Comparison of ENCODE assay signal across 1 cellular context in the genomic region with DNA sequence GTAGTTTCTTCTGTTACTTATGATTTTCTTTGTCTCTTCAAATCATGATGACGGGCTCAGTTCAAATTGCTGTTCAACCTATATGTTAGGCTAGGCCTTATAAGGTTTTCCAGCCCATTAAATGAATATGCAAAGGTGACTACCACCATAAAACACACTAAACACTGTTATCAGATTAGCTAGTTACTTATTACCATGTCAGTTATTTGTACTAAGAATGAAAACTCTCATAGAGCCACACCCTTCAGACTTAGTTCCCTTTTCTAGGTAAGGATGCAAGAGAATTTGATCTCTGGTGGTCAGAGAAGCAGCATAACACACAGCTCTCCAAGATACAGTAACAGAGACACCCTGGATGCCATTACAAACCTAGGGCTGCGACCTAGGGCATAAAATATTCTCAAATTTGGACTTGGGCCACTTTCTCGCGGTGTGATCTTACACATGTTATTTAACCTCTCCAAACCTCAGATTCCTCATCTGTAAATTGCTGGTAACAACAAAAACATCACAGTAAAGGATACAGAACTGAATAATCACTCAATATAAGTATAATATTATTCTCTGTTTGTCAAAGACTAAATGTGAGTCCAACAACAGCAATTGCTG.
TF ChIP-seq lines count a peak whose summit lies in the region.

No MANE protein-coding gene starts in this region.

TF ChIP-seq in HepG2, 621 proteins besides CTCF, POLR2A, EP300 and RAD21 (continued from another document):
- TF ChIP-seq, protein P1, sequence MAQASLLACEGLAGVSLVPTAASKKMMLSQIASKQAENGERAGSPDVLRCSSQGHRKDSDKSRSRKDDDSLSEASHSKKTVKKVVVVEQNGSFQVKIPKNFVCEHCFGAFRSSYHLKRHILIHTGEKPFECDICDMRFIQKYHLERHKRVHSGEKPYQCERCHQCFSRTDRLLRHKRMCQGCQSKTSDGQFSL (CRISPR knock-in tag; IDR thresholded peaks at IDR 0.05): no peak
- TF ChIP-seq ZNF564 (CRISPR knock-in tag; IDR thresholded peaks at IDR 0.05) (no peak), CREM (IDR thresholded peaks at IDR 0.05) (no peak), CREM (CRISPR knock-in tag; IDR thresholded peaks at IDR 0.05) (no peak), NFYC (CRISPR knock-in tag; IDR thresholded peaks at IDR 0.05) (no peak), ZNF768 (CRISPR knock-in tag; IDR thresholded peaks at IDR 0.05) (no peak), MYC (CRISPR knock-in tag; IDR thresholded peaks at IDR 0.05; ENCODE audit: borderline replicate concordance) (no peak), ZNF260 (CRISPR knock-in tag; IDR thresholded peaks at IDR 0.05; ENCODE audit: borderline replicate concordance, low read depth) (no peak), MLLT10 (CRISPR knock-in tag; IDR thresholded peaks at IDR 0.05) (no peak), ZNF839 (CRISPR knock-in tag; IDR thresholded peaks at IDR 0.05; ENCODE audit: borderline replicate concordance) (no peak)
- TF ChIP-seq, protein P2, sequence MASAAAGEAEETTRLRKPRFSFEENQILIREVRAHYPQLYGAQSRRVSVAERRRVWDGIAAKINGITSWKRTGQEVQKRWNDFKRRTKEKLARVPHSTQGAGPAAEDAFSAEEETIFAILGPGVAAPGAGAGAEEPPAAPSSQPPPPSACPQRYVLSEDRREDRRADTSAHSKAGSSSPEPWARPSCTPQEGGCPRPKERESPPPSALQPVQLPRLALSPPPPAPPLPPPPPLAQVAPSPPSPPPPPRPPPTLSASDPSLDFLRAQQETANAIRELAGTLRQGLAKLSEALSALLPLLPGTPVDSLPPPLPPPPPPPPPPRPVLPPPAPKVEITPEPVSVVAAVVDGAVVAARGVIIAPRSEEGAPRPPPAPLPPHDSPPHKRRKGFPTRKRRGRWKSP (CRISPR knock-in tag; IDR thresholded peaks at IDR 0.05): no peak
- TF ChIP-seq, protein P3, sequence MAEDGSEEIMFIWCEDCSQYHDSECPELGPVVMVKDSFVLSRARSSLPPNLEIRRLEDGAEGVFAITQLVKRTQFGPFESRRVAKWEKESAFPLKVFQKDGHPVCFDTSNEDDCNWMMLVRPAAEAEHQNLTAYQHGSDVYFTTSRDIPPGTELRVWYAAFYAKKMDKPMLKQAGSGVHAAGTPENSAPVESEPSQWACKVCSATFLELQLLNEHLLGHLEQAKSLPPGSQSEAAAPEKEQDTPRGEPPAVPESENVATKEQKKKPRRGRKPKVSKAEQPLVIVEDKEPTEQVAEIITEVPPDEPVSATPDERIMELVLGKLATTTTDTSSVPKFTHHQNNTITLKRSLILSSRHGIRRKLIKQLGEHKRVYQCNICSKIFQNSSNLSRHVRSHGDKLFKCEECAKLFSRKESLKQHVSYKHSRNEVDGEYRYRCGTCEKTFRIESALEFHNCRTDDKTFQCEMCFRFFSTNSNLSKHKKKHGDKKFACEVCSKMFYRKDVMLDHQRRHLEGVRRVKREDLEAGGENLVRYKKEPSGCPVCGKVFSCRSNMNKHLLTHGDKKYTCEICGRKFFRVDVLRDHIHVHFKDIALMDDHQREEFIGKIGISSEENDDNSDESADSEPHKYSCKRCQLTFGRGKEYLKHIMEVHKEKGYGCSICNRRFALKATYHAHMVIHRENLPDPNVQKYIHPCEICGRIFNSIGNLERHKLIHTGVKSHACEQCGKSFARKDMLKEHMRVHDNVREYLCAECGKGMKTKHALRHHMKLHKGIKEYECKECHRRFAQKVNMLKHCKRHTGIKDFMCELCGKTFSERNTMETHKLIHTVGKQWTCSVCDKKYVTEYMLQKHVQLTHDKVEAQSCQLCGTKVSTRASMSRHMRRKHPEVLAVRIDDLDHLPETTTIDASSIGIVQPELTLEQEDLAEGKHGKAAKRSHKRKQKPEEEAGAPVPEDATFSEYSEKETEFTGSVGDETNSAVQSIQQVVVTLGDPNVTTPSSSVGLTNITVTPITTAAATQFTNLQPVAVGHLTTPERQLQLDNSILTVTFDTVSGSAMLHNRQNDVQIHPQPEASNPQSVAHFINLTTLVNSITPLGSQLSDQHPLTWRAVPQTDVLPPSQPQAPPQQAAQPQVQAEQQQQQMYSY (CRISPR knock-in tag; IDR thresholded peaks at IDR 0.05): no peak
- TF ChIP-seq, protein P4, sequence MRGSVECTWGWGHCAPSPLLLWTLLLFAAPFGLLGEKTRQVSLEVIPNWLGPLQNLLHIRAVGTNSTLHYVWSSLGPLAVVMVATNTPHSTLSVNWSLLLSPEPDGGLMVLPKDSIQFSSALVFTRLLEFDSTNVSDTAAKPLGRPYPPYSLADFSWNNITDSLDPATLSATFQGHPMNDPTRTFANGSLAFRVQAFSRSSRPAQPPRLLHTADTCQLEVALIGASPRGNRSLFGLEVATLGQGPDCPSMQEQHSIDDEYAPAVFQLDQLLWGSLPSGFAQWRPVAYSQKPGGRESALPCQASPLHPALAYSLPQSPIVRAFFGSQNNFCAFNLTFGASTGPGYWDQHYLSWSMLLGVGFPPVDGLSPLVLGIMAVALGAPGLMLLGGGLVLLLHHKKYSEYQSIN (CRISPR knock-in tag; IDR thresholded peaks at IDR 0.05; ENCODE audit: borderline replicate concordance): no peak
